Comparison of ENCODE assay signal across 17 cellular contexts in the genomic region with DNA sequence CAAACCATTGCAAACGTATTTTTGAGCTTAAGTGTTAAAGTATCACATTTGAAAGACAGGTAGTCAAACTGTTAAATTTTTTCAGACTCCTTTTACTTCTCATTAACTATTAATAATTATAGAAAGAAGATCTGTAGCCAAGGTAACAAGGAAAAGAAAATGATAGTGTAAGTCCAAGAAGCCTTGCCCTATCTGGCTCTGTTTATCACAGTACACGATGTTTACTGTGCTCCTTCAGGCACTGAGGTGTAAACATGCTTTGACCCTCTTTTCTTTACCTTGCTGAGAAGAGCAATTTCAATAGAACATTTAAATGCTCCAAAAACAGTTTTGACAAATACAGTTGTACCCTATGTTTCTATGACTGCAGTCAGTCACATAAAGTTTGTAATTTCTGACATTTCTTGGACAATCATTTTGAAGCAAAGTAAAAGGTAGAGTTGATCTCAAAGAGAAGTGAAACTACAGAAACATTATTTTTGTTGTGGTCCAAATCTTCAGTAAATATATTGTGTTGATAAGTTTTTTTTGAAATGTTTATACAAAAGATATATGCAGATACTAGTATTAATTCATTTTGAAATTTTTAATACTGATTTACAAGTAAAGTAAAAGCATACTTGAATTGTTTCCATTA.
A peak's percentile ranks its signal among the peaks of the same experiment; 100 is the strongest.
DNase-seq lines count a peak whose midpoint lies in the region; ATAC-seq and TF ChIP-seq lines count a peak whose summit lies in the region.
"Had no signal": no experiment of that assay in that cellular context is flagged by ENCODE, and none has a peak within 500 bp of the region (broad histone marks: within the 10 kb centered on the region; RNA-seq: fewer than 3 reads in every experiment).

No MANE protein-coding gene starts in this region.

- ATAC-seq in GM18867 (IDR thresholded peaks at IDR 0.05; ENCODE audit: unreplicated experiment), result peak; percentile 77
- ATAC-seq in GM21447 (IDR thresholded peaks at IDR 0.05; ENCODE audit: unreplicated experiment), result peak; percentile 52
- ATAC-seq in HG02981 (IDR thresholded peaks at IDR 0.05; ENCODE audit: unreplicated experiment), result peak; percentile 45
- peak; percentile 84 for ATAC-seq in HG03571 (IDR thresholded peaks at IDR 0.05; ENCODE audit: unreplicated experiment)
- ATAC-seq: activated naive CD8-positive, alpha-beta T cell treated with anti-CD3 and anti-CD28 coated beads, Interleukin-2, amount 50 U/mL, for 24 hours; SK-N-SH treated with all-trans-retinoic acid at 6 μM for 48 hours had no signal

- TF ChIP-seq CTCF in coronary artery (IDR thresholded peaks at IDR 0.05), result no peak

- no peak overlapping the region for H3K27ac ChIP-seq in coronary artery
- H3K27ac ChIP-seq: cardiac muscle cell, vagina had no signal

- DNase-seq in NCI-H446 treated with DMSO at 0.1 percent for 48 hours (lab: John Stamatoyannopoulos, UW) (no peak), SHP77 treated with DMSO at 0.1 percent for 48 hours (lab: John Stamatoyannopoulos, UW) (no peak), coronary artery (ENCODE audit: low spot score) (no peak), T-helper 9 cell (no peak)
- DNase-seq: activated CD4-positive, alpha-beta memory T cell treated with anti-CD3 and anti-CD28 coated beads for 36 hours; activated naive CD8-positive, alpha-beta T cell treated with anti-CD3 and anti-CD28 coated beads, Interleukin-2, amount 50 U/mL, for 24 hours; Caco-2; effector CD4-positive, alpha-beta T cell; kidney; NCI-H187 treated with DMSO at 0.1 percent for 48 hours had no signal

- H3K4me3 ChIP-seq in coronary artery, result no peak overlapping the region
- H3K4me3 ChIP-seq: cardiac muscle cell, vagina had no signal
